ENCODE assay signal across 1 cellular context in genomic region chr1:34591751-34592629, GRCh38.
TF ChIP-seq lines count a peak whose summit lies in the region.

No MANE protein-coding gene starts in this region.

TF ChIP-seq in H1, 55 proteins besides CTCF, POLR2A, EP300 and RAD21 (continued from another document):
- TF ChIP-seq CEBPB (IDR thresholded peaks at IDR 0.05; ENCODE audit: low read depth, low read length) = no peak
- TF ChIP-seq MAFK (IDR thresholded peaks at IDR 0.05; ENCODE audit: low read depth, low read length) = no peak
- TF ChIP-seq E2F6 (IDR thresholded peaks at IDR 0.05) = no peak
- TF ChIP-seq ATF3 (IDR thresholded peaks at IDR 0.05; ENCODE audit: insufficient read depth, low read depth, low read length) = no peak
